Comparison of ENCODE assay signal across 31 cellular contexts in the genomic region with DNA sequence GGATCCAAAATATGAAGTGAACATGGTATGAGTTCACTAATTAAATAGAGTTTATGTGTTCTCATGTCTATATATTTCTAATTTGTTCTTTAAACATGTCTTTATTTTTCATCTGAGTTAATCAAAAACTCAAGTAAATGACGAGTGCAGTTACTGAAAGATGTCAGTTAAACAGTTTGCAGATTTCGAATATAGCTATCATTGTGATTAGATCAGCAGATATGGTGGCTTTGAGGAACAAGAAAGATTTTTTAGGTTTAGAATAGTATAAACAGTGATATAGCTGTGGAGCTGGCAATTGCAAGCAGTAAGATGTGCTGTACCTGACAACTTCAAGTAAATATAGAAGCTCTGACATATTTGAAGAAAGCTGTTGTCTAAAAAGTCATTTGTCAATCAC.
"Had no signal": no experiment of that assay in that cellular context is flagged by ENCODE, and none has a peak within 500 bp of the region (broad histone marks: within the 10 kb centered on the region; RNA-seq: fewer than 3 reads in every experiment).

No MANE protein-coding gene starts in this region.

- H3K4me1 Mint-ChIP-seq: endodermal cell had no signal

- H3K27me3 Mint-ChIP-seq: activated CD4-positive, alpha-beta memory T cell treated with anti-CD3 and anti-CD28 coated beads, Interleukin-2, amount 10 ng/mL, durations not matched to agents 7 days and 5 days; activated CD4-positive, alpha-beta T cell treated with anti-CD3 and anti-CD28 coated beads, Interleukin-2, amount 10 ng/mL, durations not matched to agents 7 days and 5 days; activated naive CD8-positive, alpha-beta T cell; activated T-helper 17 cell treated with anti-CD3 and anti-CD28 coated beads, Interleukin-2, amount 50 U/mL, for 72 hours; central memory CD8-positive, alpha-beta T cell; dendritic cell treated with granulocyte-macrophage colony-stimulating factor and Interleukin-4, amounts not matched to agents 40 ng/mL and 50 ng/mL, for 4 days had no signal

- H3K9me3 Mint-ChIP-seq: activated CD4-positive, alpha-beta memory T cell treated with anti-CD3 and anti-CD28 coated beads, Interleukin-2, amount 10 ng/mL, durations not matched to agents 7 days and 5 days; activated CD4-positive, alpha-beta T cell treated with anti-CD3 and anti-CD28 coated beads, Interleukin-2, amount 10 ng/mL, durations not matched to agents 7 days and 5 days; activated T-cell treated with anti-CD3 and anti-CD28 coated beads, Interleukin-2, amount 50 U/mL, for 4 hours; activated T-helper 17 cell treated with anti-CD3 and anti-CD28 coated beads, Interleukin-2, amount 50 U/mL, for 72 hours; central memory CD8-positive, alpha-beta T cell; dendritic cell treated with granulocyte-macrophage colony-stimulating factor and Interleukin-4, amounts not matched to agents 40 ng/mL and 50 ng/mL, for 4 days had no signal

- H3K4me3 ChIP-seq: coronary artery, dorsolateral prefrontal cortex, gastrocnemius medialis, heart left ventricle had no signal

- ATAC-seq: activated T-cell treated with anti-CD3 and anti-CD28 coated beads, Interleukin-2, amount 50 U/mL, for 4 hours; activated T-helper 17 cell treated with anti-CD3 and anti-CD28 coated beads, Interleukin-2, amount 50 U/mL, for 72 hours; esophagus mucosa; gastrocnemius medialis; heart left ventricle had no signal

- H3K4me3 Mint-ChIP-seq: activated CD4-positive, alpha-beta memory T cell treated with anti-CD3 and anti-CD28 coated beads, Interleukin-2, amount 10 ng/mL, durations not matched to agents 7 days and 5 days; activated CD4-positive, alpha-beta T cell treated with anti-CD3 and anti-CD28 coated beads, Interleukin-2, amount 10 ng/mL, durations not matched to agents 7 days and 5 days; activated naive CD8-positive, alpha-beta T cell; activated T-cell treated with anti-CD3 and anti-CD28 coated beads, Interleukin-2, amount 50 U/mL, for 4 hours; activated T-helper 17 cell treated with anti-CD3 and anti-CD28 coated beads, Interleukin-2, amount 50 U/mL, for 72 hours; central memory CD8-positive, alpha-beta T cell; dendritic cell treated with granulocyte-macrophage colony-stimulating factor and Interleukin-4, amounts not matched to agents 40 ng/mL and 50 ng/mL, for 4 days; endodermal cell had no signal

- DNase-seq: activated CD4-positive, alpha-beta memory T cell treated with anti-CD3 and anti-CD28 coated beads, Interleukin-2, amount 10 ng/mL, durations not matched to agents 7 days and 5 days; activated CD4-positive, alpha-beta T cell treated with anti-CD3 and anti-CD28 coated beads for 1 hour; activated CD4-positive, alpha-beta T cell treated with anti-CD3 and anti-CD28 coated beads for 4 hours; activated CD4-positive, alpha-beta T cell treated with anti-CD3 and anti-CD28 coated beads, Interleukin-2, amount 10 ng/mL, durations not matched to agents 7 days and 5 days; activated CD4-positive, alpha-beta T cell treated with anti-CD3 and anti-CD28 coated beads, Interleukin-2, amount 50 U/mL, for 4 hours; activated CD8-positive, alpha-beta memory T cell treated with anti-CD3 and anti-CD28 coated beads, Interleukin-2, amount 50 U/mL, for 48 hours; activated effector memory CD4-positive, alpha-beta T cell treated with Interleukin-2 at 50 U/mL for 16 hours; activated gamma-delta T cell treated with Interleukin-2 at 50 U/mL for 16 hours; activated naive CD4-positive, alpha-beta T cell treated with anti-CD3 and anti-CD28 coated beads, Interleukin-2, amount 50 U/mL, for 16 hours; activated naive CD4-positive, alpha-beta T cell treated with Interleukin-2 at 50 U/mL for 16 hours; activated T-cell treated with anti-CD3 and anti-CD28 coated beads for 4 hours; activated T-cell treated with anti-CD3 and anti-CD28 coated beads, Interleukin-2, amount 50 U/mL, for 4 hours; amniotic stem cell; anterior cingulate cortex; brain microvascular endothelial cell; dorsolateral prefrontal cortex; effector memory CD4-positive, alpha-beta T cell; endodermal cell; foreskin fibroblast; gastrocnemius medialis; glutamatergic neuron; heart left ventricle; T-helper 2 cell had no signal

- H3K27me3 ChIP-seq: brain microvascular endothelial cell, dorsolateral prefrontal cortex, gastrocnemius medialis, heart left ventricle had no signal

- H3K27ac ChIP-seq: brain microvascular endothelial cell, coronary artery, dorsolateral prefrontal cortex, gastrocnemius medialis, heart left ventricle had no signal

- H3K27ac Mint-ChIP-seq: activated CD4-positive, alpha-beta memory T cell treated with anti-CD3 and anti-CD28 coated beads, Interleukin-2, amount 10 ng/mL, durations not matched to agents 7 days and 5 days; activated CD4-positive, alpha-beta T cell treated with anti-CD3 and anti-CD28 coated beads, Interleukin-2, amount 10 ng/mL, durations not matched to agents 7 days and 5 days; activated naive CD8-positive, alpha-beta T cell; activated T-helper 17 cell treated with anti-CD3 and anti-CD28 coated beads, Interleukin-2, amount 50 U/mL, for 72 hours; dendritic cell treated with granulocyte-macrophage colony-stimulating factor and Interleukin-4, amounts not matched to agents 40 ng/mL and 50 ng/mL, for 4 days; endodermal cell had no signal

- H3K9me3 ChIP-seq: gastrocnemius medialis had no signal

- FAIRE-seq: astrocyte, bronchial epithelial cell had no signal

- H3K36me3 ChIP-seq: brain microvascular endothelial cell had no signal
